ENCODE assay signal across 22 cellular contexts in genomic region chr12:131800594-131801135, GRCh38. TPM values are rescaled to one million over a fixed set of nuclear protein-coding genes. Genes with fewer than 3 reads are reported as not detected.
"Had no signal": no experiment of that assay in that cellular context is flagged by ENCODE, and none has a peak within 500 bp of the region (broad histone marks: within the 10 kb centered on the region; RNA-seq: fewer than 3 reads in every experiment).

No MANE protein-coding gene starts in this region.

- H3K27ac ChIP-seq: body of pancreas, colonic mucosa, esophagus muscularis mucosa, right atrium auricular region, skin epidermis had no signal

- H3K4me1 ChIP-seq: body of pancreas, colonic mucosa had no signal

- H3K9me3 Mint-ChIP-seq: memory B cell; naive thymus-derived CD8-positive, alpha-beta T cell; type B pancreatic cell had no signal

- ATAC-seq: body of pancreas; left ventricle myocardium superior; mucosa of descending colon; naive thymus-derived CD8-positive, alpha-beta T cell had no signal

- H3K9me3 ChIP-seq: body of pancreas, colonic mucosa, esophagus muscularis mucosa, mucosa of descending colon, right atrium auricular region had no signal

- H3K4me3 ChIP-seq: body of pancreas, colonic mucosa, esophagus muscularis mucosa, mucosa of descending colon, right atrium auricular region, skin epidermis had no signal

- H3K27ac Mint-ChIP-seq: activated naive CD8-positive, alpha-beta T cell; memory B cell; progenitor cell of endocrine pancreas; type B pancreatic cell had no signal

- H3K4me3 Mint-ChIP-seq: activated naive CD8-positive, alpha-beta T cell; memory B cell; type B pancreatic cell had no signal

- DNase-seq: activated CD4-positive, CD25-positive, alpha-beta regulatory T cell treated with anti-CD3 and anti-CD28 coated beads, Interleukin-2, amount 50 U/mL, for 72 hours; activated gamma-delta T cell treated with Interleukin-2 at 50 U/mL for 16 hours; activated T-cell treated with anti-CD3 and anti-CD28 coated beads, Interleukin-2, amount 50 U/mL, for 48 hours; amygdala; body of pancreas; caudate nucleus; colonic mucosa; hippocampal formation; kidney glomerular epithelial cell; left ventricle myocardium superior; mucosa of descending colon; naive thymus-derived CD8-positive, alpha-beta T cell; occipital lobe; stimulated activated CD4-positive, alpha-beta T cell treated with anti-CD3 and anti-CD28 coated beads, Interleukin-4, amount 100 ng/mL, for 24 hours; stimulated activated naive CD4-positive, alpha-beta T cell treated with Interleukin-2 at 50 U/mL for 16 hours had no signal

- H3K27me3 ChIP-seq: body of pancreas, colonic mucosa, esophagus muscularis mucosa, right atrium auricular region had no signal

- H3K27me3 Mint-ChIP-seq: activated naive CD8-positive, alpha-beta T cell; memory B cell; naive thymus-derived CD8-positive, alpha-beta T cell; progenitor cell of endocrine pancreas; type B pancreatic cell had no signal

RNA-seq across cellular contexts. Expression of gene MMP17, which starts 27.5 kb away (rescaled TPM):
- polyA plus RNA-seq: naive thymus-derived CD8-positive, alpha-beta T cell had no signal
